25 cellular contexts compared by ENCODE assay signal in genomic region chr10:86049442-86049841, GRCh38.
"Had no signal": no experiment of that assay in that cellular context is flagged by ENCODE, and none has a peak within 500 bp of the region (broad histone marks: within the 10 kb centered on the region; RNA-seq: fewer than 3 reads in every experiment).

No MANE protein-coding gene starts in this region.

- H3K36me3 ChIP-seq: MG63, SJSA1 had no signal

- ATAC-seq: activated CD4-positive, CD25-positive, alpha-beta regulatory T cell treated with anti-CD3 and anti-CD28 coated beads, Interleukin-2, amount 50 U/mL, for 24 hours; activated CD8-positive, alpha-beta T cell treated with anti-CD3 and anti-CD28 coated beads for 36 hours; activated T-helper 17 cell treated with anti-CD3 and anti-CD28 coated beads, Interleukin-2, amount 50 U/mL, for 72 hours; Panc1; SK-N-SH treated with all-trans-retinoic acid at 6 μM for 48 hours had no signal

- H3K27ac ChIP-seq: SJSA1 had no signal

- DNase-seq: activated CD4-positive, alpha-beta T cell treated with anti-CD3 and anti-CD28 coated beads for 4 hours; activated CD8-positive, alpha-beta T cell treated with anti-CD3 and anti-CD28 coated beads for 36 hours; activated gamma-delta T cell; activated naive CD4-positive, alpha-beta T cell treated with anti-CD3 and anti-CD28 coated beads for 36 hours; activated T-cell treated with anti-CD3 and anti-CD28 coated beads for 4 hours; activated T-cell treated with anti-CD3 and anti-CD28 coated beads, Interleukin-2, amount 50 U/mL, for 48 hours; amygdala; MG63; NCI-H1092 treated with DMSO at 0.1 percent for 48 hours; NCI-H1417 treated with DMSO at 0.1 percent for 48 hours; NCI-H1694 treated with DMSO at 0.1 percent for 48 hours; NCI-H2081; NCI-H2227 treated with DMSO at 0.1 percent for 48 hours; NCI-H446 treated with DMSO at 0.1 percent for 48 hours; NCI-H524 treated with DMSO at 0.1 percent for 48 hours; NCI-H748 treated with DMSO at 0.1 percent for 48 hours; OCI-M1; RPMI8226; SHP77; SW 1271 had no signal

- H3K27me3 ChIP-seq: MG63, SJSA1 had no signal

- H3K9me3 ChIP-seq: MG63, SJSA1 had no signal

- H3K4me3 ChIP-seq: MG63, SJSA1 had no signal

- H3K4me1 ChIP-seq: SJSA1 had no signal
